ENCODE assay signal across 21 cellular contexts in the genomic region with DNA sequence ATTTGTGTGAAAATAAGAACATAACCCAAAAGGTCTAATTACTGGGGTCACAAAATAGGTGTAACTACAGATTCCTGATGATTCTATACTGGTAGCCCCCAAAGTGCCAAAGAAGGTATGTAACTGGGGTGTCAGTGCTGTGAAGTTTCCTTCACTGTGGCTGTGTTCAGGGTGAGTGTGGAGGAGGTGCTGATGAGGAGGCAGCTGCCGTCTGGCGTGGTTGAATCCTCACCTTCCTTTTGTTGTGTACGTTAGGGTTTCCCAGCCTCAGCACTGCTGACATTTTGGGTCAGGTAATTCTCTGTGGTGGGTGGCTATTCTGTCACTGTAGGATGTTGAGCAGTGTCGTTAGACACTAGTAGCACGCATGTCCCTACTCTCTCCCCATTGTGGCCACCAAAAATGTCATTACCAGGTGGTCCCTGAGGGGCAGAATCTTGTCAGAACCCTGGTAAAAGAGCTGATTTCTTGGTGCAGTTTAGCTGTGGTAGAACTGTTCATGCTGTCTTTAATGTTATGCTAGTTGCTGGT.
"Had no signal": no experiment of that assay in that cellular context is flagged by ENCODE, and none has a peak within 500 bp of the region (broad histone marks: within the 10 kb centered on the region; RNA-seq: fewer than 3 reads in every experiment).

No MANE protein-coding gene starts in this region.

- H3K27me3 Mint-ChIP-seq: naive thymus-derived CD8-positive, alpha-beta T cell; type B pancreatic cell had no signal

- H3K4me1 ChIP-seq: heart left ventricle, sigmoid colon, suprapubic skin, thyroid gland, uterus had no signal

- DNase-seq: dermis blood vessel endothelial cell; erythroblast; foreskin melanocyte; heart left ventricle; hippocampal formation; kidney glomerular epithelial cell; mucosa of descending colon; naive thymus-derived CD8-positive, alpha-beta T cell; posterior cingulate gyrus; sigmoid colon; stimulated activated CD4-positive, alpha-beta T cell treated with anti-CD3 and anti-CD28 coated beads, Interleukin-12 subunit alpha, Interleukin-12 subunit beta, amount 100 ng/mL, for 4 hours; stimulated activated naive CD4-positive, alpha-beta T cell; thyroid gland; uterus had no signal

- FAIRE-seq: colon, endothelial cell of umbilical vein, islet of Langerhans had no signal

- ATAC-seq: heart left ventricle; mucosa of descending colon; naive thymus-derived CD8-positive, alpha-beta T cell had no signal

- H3K27me3 ChIP-seq: heart left ventricle, sigmoid colon, suprapubic skin, thyroid gland, uterus had no signal

- H3K9me3 Mint-ChIP-seq: naive thymus-derived CD8-positive, alpha-beta T cell; neural crest cell; type B pancreatic cell had no signal

- H3K4me1 Mint-ChIP-seq: naive thymus-derived CD8-positive, alpha-beta T cell; neural crest cell had no signal

- H3K36me3 ChIP-seq: uterus had no signal

- H3K27ac Mint-ChIP-seq: naive thymus-derived CD8-positive, alpha-beta T cell; type B pancreatic cell had no signal

- H3K4me3 Mint-ChIP-seq: naive thymus-derived CD8-positive, alpha-beta T cell; neural crest cell; type B pancreatic cell had no signal

- H3K9me3 ChIP-seq: heart left ventricle, mucosa of descending colon, sigmoid colon, suprapubic skin, thyroid gland, uterus had no signal

- H3K27ac ChIP-seq: heart left ventricle, sigmoid colon, skin epidermis, suprapubic skin, thyroid gland, uterus had no signal

- H3K4me3 ChIP-seq: heart left ventricle, mucosa of descending colon, sigmoid colon, skin epidermis, suprapubic skin, thyroid gland, uterus had no signal
